In genomic region chr6:30768634-30769087, GRCh38 we compare ENCODE assay signal across 10 cellular contexts. TPM values are rescaled to one million over a fixed set of nuclear protein-coding genes. Genes with fewer than 3 reads are reported as not detected.
DNase-seq lines count a peak whose midpoint lies in the region; ATAC-seq, FAIRE-seq and TF ChIP-seq lines count a peak whose summit lies in the region.
"Had no signal": no experiment of that assay in that cellular context is flagged by ENCODE, and none has a peak within 500 bp of the region (broad histone marks: within the 10 kb centered on the region; RNA-seq: fewer than 3 reads in every experiment).

No MANE protein-coding gene starts in this region.

- H3K4me3 ChIP-seq in A549: no peak overlapping the region
- no peak overlapping the region for H3K4me3 ChIP-seq in HEK293 (ENCODE audit: low read depth, low read length)
- H3K4me3 ChIP-seq in muscle layer of duodenum (ENCODE audit: low read depth in 1 of 2, low read length in 2 of 2): peak overlapping the region in 1 of 2 donors; percentile 16
- no peak overlapping the region for H3K4me3 ChIP-seq in tibial artery

- ATAC-seq in A549 (peak in 1 of 2 experiments; percentile 6; a peak in 4 of 6 replicates), GM18868 (IDR thresholded peaks at IDR 0.05; ENCODE audit: unreplicated experiment) (no peak)
- no peak for ATAC-seq in activated naive CD8-positive, alpha-beta T cell treated with anti-CD3 and anti-CD28 coated beads, Interleukin-2, amount 10 ng/mL, durations not matched to agents 7 days and 5 days (ENCODE audit: low read depth)

- intact Hi-C loops in tibial artery (cut with DNase I; ENCODE audit: low total_unique reads): no loop called here

- no peaks in the 10 kb centered on the region for H3K36me3 ChIP-seq in HEK293 (ENCODE audit: control insufficient read depth in 2 of 2, insufficient read depth in 1 of 2, low read length in 2 of 2)
- no peaks in the 10 kb centered on the region for H3K36me3 ChIP-seq in muscle layer of duodenum (ENCODE audit: control insufficient read depth in 1 of 2, insufficient read depth in 2 of 2, low read length in 2 of 2)
- H3K36me3 ChIP-seq in tibial artery: no peaks in the 10 kb centered on the region

- no peak for TF ChIP-seq POLR2A in A549 (IDR thresholded peaks at IDR 0.05; ENCODE audit: low read length)

- TF ChIP-seq CTCF in A549 (IDR thresholded peaks at IDR 0.05) (no peak), HEK293 (tag by site-specific recombination; IDR thresholded peaks at IDR 0.05) (no peak), tibial artery (IDR thresholded peaks at IDR 0.05) (no peak)

- POLR2A ChIA-PET in A549 (lab: Yijun Ruan, JAX): interaction anchor here (0.6 to 3.8 kb wide), 9 partner anchors 9 to 346 kb away, joined by 3 to 77 read pairs (median 7); partner anchors contain the start of genes FLOT1, IER3 and PSORS1C1
- POLR2A ChIA-PET in HEK293 (lab: Yijun Ruan, JAX): interaction anchor here (0.6 to 7.9 kb wide), 14 partner anchors 9 to 154 kb away, joined by 3 to 64 read pairs (median 8); partner anchors contain the start of genes IER3 and MDC1
- POLR2A ChIA-PET in activated naive CD8-positive, alpha-beta T cell treated with anti-CD3 and anti-CD28 coated beads, Interleukin-2, amount 10 ng/mL, durations not matched to agents 7 days and 5 days (lab: Charles Lee): interaction anchor here (0.7 to 6.1 kb wide), 11 partner anchors 11 to 66 kb away, joined by 3 to 60 read pairs (median 10); partner anchors contain the start of gene IER3

- no peaks in the 10 kb centered on the region for H3K27me3 Mint-ChIP-seq in activated naive CD8-positive, alpha-beta T cell treated with anti-CD3 and anti-CD28 coated beads, Interleukin-2, amount 10 ng/mL, durations not matched to agents 7 days and 5 days

- peaks cover 73% of the 10 kb centered on the region for H3K4me1 ChIP-seq in A549
- H3K4me1 ChIP-seq in HEK293 (ENCODE audit: control insufficient read depth, insufficient read depth, low read length): peaks cover 24% of the 10 kb centered on the region
- H3K4me1 ChIP-seq in muscle layer of duodenum (ENCODE audit: control insufficient read depth in 1 of 2, insufficient read depth in 2 of 2, low read length in 2 of 2): peaks cover 22 to 30% of the 10 kb centered on the region in 2 donors
- peaks cover 0 to 28% (median 19%) of the 10 kb centered on the region in 4 donors for H3K4me1 ChIP-seq in tibial artery

- H3K36me3 Mint-ChIP-seq in activated naive CD8-positive, alpha-beta T cell treated with anti-CD3 and anti-CD28 coated beads, Interleukin-2, amount 10 ng/mL, durations not matched to agents 7 days and 5 days: peaks cover 17% of the 10 kb centered on the region

- no peak for TF ChIP-seq EP300 in A549 (IDR thresholded peaks at IDR 0.05)

- peaks cover 79% of the 10 kb centered on the region for H3K4me1 Mint-ChIP-seq in activated naive CD8-positive, alpha-beta T cell treated with anti-CD3 and anti-CD28 coated beads, Interleukin-2, amount 10 ng/mL, durations not matched to agents 7 days and 5 days

- peak overlapping the region; percentile 75 for H3K4me2 ChIP-seq in A549

- WGBS in A549 (ENCODE audit: missing lambda C conversion rate): 88% methylated on average over 1 of the region's 4 CpGs

- H3K27ac ChIP-seq in A549 (peak overlapping the region; percentile 89 to 97), HEK293 (ENCODE audit: extremely low read depth, low read depth, low read length) (peak overlapping the region; percentile 72; the same call in 1 of the 2 replicates), muscle layer of duodenum (ENCODE audit: low read length) (peak overlapping the region; percentile 85), tibial artery (peak overlapping the region in 1 of 2 donors; percentile 14)

- no peak for FAIRE-seq in A549 (lab: Jason Lieb, UNC)

- H3K9me3 ChIP-seq in A549: no peaks in the 10 kb centered on the region
- no peaks in the 10 kb centered on the region for H3K9me3 ChIP-seq in HEK293 (ENCODE audit: control insufficient read depth, insufficient read depth, low read depth, low read length)
- H3K9me3 ChIP-seq in muscle layer of duodenum (ENCODE audit: control insufficient read depth in 1 of 2, low read length in 2 of 2): no peaks in the 10 kb centered on the region
- no peaks in the 10 kb centered on the region for H3K9me3 ChIP-seq in tibial artery

- CTCF ChIA-PET in A549 (lab: Yijun Ruan, JAX) (interaction anchor here (0.8 to 3.2 kb wide), 14 partner anchors 10 to 110 kb away, joined by 3 to 21 read pairs (median 4); no protein-coding TSS in a partner anchor), HEK293 (lab: Yijun Ruan, JAX) (interaction anchor here (0.6 to 2.1 kb wide), 11 partner anchors 13 to 637 kb away, joined by 3 to 8 read pairs (median 4); partner anchors contain the start of gene IER3)

- DNase-seq in A549 (ENCODE audit: low read depth in 1 of 2, low spot score in 1 of 2) (no peak), tibial artery (no peak), NCI-H1694 treated with DMSO at 0.1 percent for 48 hours (lab: John Stamatoyannopoulos, UW) (no peak), NK-92 (lab: John Stamatoyannopoulos, UW; ENCODE audit: unreplicated experiment) (no peak)
- peak; percentile 42 for DNase-seq in activated naive CD8-positive, alpha-beta T cell treated with anti-CD3 and anti-CD28 coated beads, Interleukin-2, amount 10 ng/mL, durations not matched to agents 7 days and 5 days
- DNase-seq: DMS 273 treated with DMSO at 0.1 percent for 48 hours, NCI-H2081 had no signal

- TF ChIP-seq RAD21 in A549 (conservative IDR thresholded peaks at IDR 0.05 in 1 of 2, IDR thresholded peaks at IDR 0.05 in 1 of 2): no peak

- H3K9me3 Mint-ChIP-seq in activated naive CD8-positive, alpha-beta T cell treated with anti-CD3 and anti-CD28 coated beads, Interleukin-2, amount 10 ng/mL, durations not matched to agents 7 days and 5 days: no peaks in the 10 kb centered on the region

- H3K27me3 ChIP-seq in muscle layer of duodenum (ENCODE audit: low read depth, low read length): no peaks in the 10 kb centered on the region
- no peaks in the 10 kb centered on the region for H3K27me3 ChIP-seq in tibial artery

- peak overlapping the region; percentile 75 for H3K4me3 Mint-ChIP-seq in activated naive CD8-positive, alpha-beta T cell treated with anti-CD3 and anti-CD28 coated beads, Interleukin-2, amount 10 ng/mL, durations not matched to agents 7 days and 5 days

- peak overlapping the region; percentile 93 for H3K27ac Mint-ChIP-seq in activated naive CD8-positive, alpha-beta T cell treated with anti-CD3 and anti-CD28 coated beads, Interleukin-2, amount 10 ng/mL, durations not matched to agents 7 days and 5 days

TF ChIP-seq in A549, 52 proteins besides CTCF, POLR2A, EP300 and RAD21 (continues in another document):
- no peak for TF ChIP-seq USF2 (IDR thresholded peaks at IDR 0.05)
- TF ChIP-seq ESRRA (IDR thresholded peaks at IDR 0.05; ENCODE audit: borderline replicate concordance, low read length): no peak

TF ChIP-seq in HEK293, 187 proteins besides CTCF, POLR2A, EP300 and RAD21:
- peak; percentile 56; the same call in 1 of the 2 replicates for TF ChIP-seq ZBTB20 (tag by site-specific recombination; IDR thresholded peaks at IDR 0.05)
- TF ChIP-seq ZNF660 (tag by site-specific recombination; IDR thresholded peaks at IDR 0.05): no peak
- peak; percentile 91 for TF ChIP-seq ZNF600 (tag by site-specific recombination; IDR thresholded peaks at IDR 0.05)

RNA-seq across cellular contexts. Expression of gene IER3, which starts 24.3 kb away (rescaled TPM):
- polyA plus RNA-seq in A549 (2011; rRNA removed) (116 and 202 TPM in 2 replicates), A549 (2017; fragmentation: RNase III; extraction: RNeasy Plus Mini Kit Qiagen cat#74134 plus additional on column Dnase treatment) (89.1 to 108 TPM (median 104 TPM) in 3 replicates)
- polyA plus RNA-seq in A549 (2012; cell fraction: cytosol; rRNA removed): 172 and 215 TPM in 2 replicates
- polyA plus RNA-seq in A549 (2012; cell fraction: nucleus; rRNA removed): 240 and 352 TPM in 2 replicates
- polyA minus RNA-seq in A549 (2011; rRNA and poly(A)+ RNA removed): 93.4 and 94.8 TPM in 2 replicates
- total RNA-seq in activated naive CD8-positive, alpha-beta T cell treated with anti-CD3 and anti-CD28 coated beads, Interleukin-2, amount 10 ng/mL, durations not matched to agents 7 days and 5 days: 10 to 100 TPM; 49.1 to 52.7 TPM

RNA-seq across cellular contexts. Expression of gene FLOT1, which starts 26.2 kb away (rescaled TPM):
- 135 and 136 TPM in 2 replicates for polyA plus RNA-seq in A549 (2011; rRNA removed)
- 140 TPM in 2 replicates for polyA plus RNA-seq in A549 (2012; cell fraction: cytosol; rRNA removed)
- polyA plus RNA-seq in A549 (2012; cell fraction: nucleus; rRNA removed): 112 and 128 TPM in 2 replicates
- 89.7 to 99.2 TPM (median 89.9 TPM) in 3 replicates for polyA plus RNA-seq in A549 (2017; fragmentation: RNase III; extraction: RNeasy Plus Mini Kit Qiagen cat#74134 plus additional on column Dnase treatment)
- polyA minus RNA-seq in A549 (2011; rRNA and poly(A)+ RNA removed): 101 and 112 TPM in 2 replicates
- total RNA-seq in activated naive CD8-positive, alpha-beta T cell treated with anti-CD3 and anti-CD28 coated beads, Interleukin-2, amount 10 ng/mL, durations not matched to agents 7 days and 5 days: 100 to 1,000 TPM; 261 to 271 TPM

RNA-seq across cellular contexts. Expression of gene TUBB, which starts 48.5 kb away (rescaled TPM):
- 691 and 782 TPM in 2 replicates for polyA plus RNA-seq in A549 (2011; rRNA removed)
- polyA plus RNA-seq in A549 (2012; cell fraction: cytosol; rRNA removed): 1,345 and 1,480 TPM in 2 replicates
- polyA plus RNA-seq in A549 (2012; cell fraction: nucleus; rRNA removed): 1,395 and 1,872 TPM in 2 replicates
- polyA plus RNA-seq in A549 (2017; fragmentation: RNase III; extraction: RNeasy Plus Mini Kit Qiagen cat#74134 plus additional on column Dnase treatment): 1,022 to 1,121 TPM (median 1,044 TPM) in 3 replicates
- 802 and 983 TPM in 2 replicates for polyA minus RNA-seq in A549 (2011; rRNA and poly(A)+ RNA removed)
- 1,000 to 10,000 TPM; 1,168 to 1,207 TPM for total RNA-seq in activated naive CD8-positive, alpha-beta T cell treated with anti-CD3 and anti-CD28 coated beads, Interleukin-2, amount 10 ng/mL, durations not matched to agents 7 days and 5 days

RNA-seq across cellular contexts. Expression of gene MDC1, which starts 51.6 kb away (rescaled TPM):
- polyA plus RNA-seq in A549 (2011; rRNA removed) (8.2 and 13.3 TPM in 2 replicates), A549 (2017; fragmentation: RNase III; extraction: RNeasy Plus Mini Kit Qiagen cat#74134 plus additional on column Dnase treatment) (14.9 to 21.4 TPM (median 16.5 TPM) in 3 replicates)
- 8.4 and 10.3 TPM in 2 replicates for polyA plus RNA-seq in A549 (2012; cell fraction: cytosol; rRNA removed)
- 29.8 and 46.1 TPM in 2 replicates for polyA plus RNA-seq in A549 (2012; cell fraction: nucleus; rRNA removed)
- polyA minus RNA-seq in A549 (2011; rRNA and poly(A)+ RNA removed): 18.4 and 19.4 TPM in 2 replicates
- 10 to 100 TPM; 50.2 to 52.2 TPM for total RNA-seq in activated naive CD8-positive, alpha-beta T cell treated with anti-CD3 and anti-CD28 coated beads, Interleukin-2, amount 10 ng/mL, durations not matched to agents 7 days and 5 days
